8 cellular contexts compared by ENCODE assay signal in the genomic region with DNA sequence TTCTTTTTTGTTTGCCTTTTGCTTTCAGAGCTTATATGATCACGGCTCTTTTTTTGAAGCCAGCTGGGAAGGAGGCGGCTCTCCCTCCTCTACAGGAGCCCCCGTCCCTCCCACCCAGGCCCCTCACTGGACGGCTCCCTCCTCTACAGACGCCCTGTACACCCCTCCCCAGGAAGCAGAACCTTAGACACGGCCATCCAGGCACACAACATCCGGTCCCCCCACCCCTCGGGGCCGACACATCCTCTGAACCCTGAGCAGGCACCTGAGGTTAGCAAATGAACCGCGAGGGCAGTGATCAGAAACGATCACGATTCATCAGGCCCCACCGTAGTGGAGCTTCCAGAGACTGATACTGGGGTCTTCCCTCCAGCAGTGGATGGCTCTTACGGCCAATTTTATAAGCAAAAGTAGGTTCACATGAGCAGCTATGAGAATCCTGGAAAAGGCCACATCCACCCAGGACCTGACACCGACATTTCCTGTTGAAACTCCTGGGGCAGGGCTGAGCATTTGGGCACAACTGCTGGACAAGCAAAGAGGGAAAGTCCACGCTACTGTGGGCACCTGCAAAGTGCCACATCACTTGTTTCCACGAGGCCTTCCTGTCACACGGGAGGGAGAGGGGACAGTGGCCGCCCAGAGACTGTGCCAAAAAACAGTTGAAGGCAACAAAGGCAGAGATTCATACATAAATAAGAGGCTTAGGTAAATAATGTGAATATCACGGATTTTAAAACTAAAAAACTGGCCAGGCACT.
A peak's percentile ranks its signal among the peaks of the same experiment; 100 is the strongest.
DNase-seq lines count a peak whose midpoint lies in the region; ATAC-seq and TF ChIP-seq lines count a peak whose summit lies in the region.

No MANE protein-coding gene starts in this region.

- H3K27me3 ChIP-seq in osteoblast (ENCODE audit: insufficient read depth, low read length), result no peaks in the 10 kb centered on the region

- TF ChIP-seq POLR2A in GM19099 (IDR thresholded peaks at IDR 0.05; ENCODE audit: extremely low read depth, insufficient read length, low read depth), result peak; percentile 35

- H3K9me3 ChIP-seq in osteoblast (ENCODE audit: low read depth, low read length), result no peaks in the 10 kb centered on the region

- peak overlapping the region; percentile 44 for H3K4me2 ChIP-seq in osteoblast (ENCODE audit: insufficient read depth, low read length)

- peak; percentile 80 for ATAC-seq in HG03432 (IDR thresholded peaks at IDR 0.05; ENCODE audit: unreplicated experiment)

- peak overlapping the region; percentile 63 for H2AFZ ChIP-seq in osteoblast (ENCODE audit: low read length)

- POLR2A ChIA-PET in HEK293T (lab: Yijun Ruan, JAX), result no interaction called here

- peak; percentile 68 for DNase-seq in activated T-cell treated with anti-CD3 and anti-CD28 coated beads for 24 hours (ENCODE audit: low read depth)
- no peak for DNase-seq in osteoblast (ENCODE audit: insufficient read length, low spot score, missing footprints)
- DNase-seq in SHP77 (lab: John Stamatoyannopoulos, UW), result no peak
- no peak for DNase-seq in RPMI8226
- no peak for DNase-seq in 8988T
- DNase-seq in HEK293T (ENCODE audit: extremely low spot score), result no peak

- H3K27ac ChIP-seq in osteoblast (ENCODE audit: low read depth, low read length), result no peak overlapping the region

- CTCF ChIA-PET in HEK293T (lab: Yijun Ruan, JAX), result no interaction called here

- no peaks in the 10 kb centered on the region for H3K36me3 ChIP-seq in osteoblast (ENCODE audit: insufficient read depth, low read length)

- no peaks in the 10 kb centered on the region for H4K20me1 ChIP-seq in osteoblast (ENCODE audit: insufficient read depth, low read length)

- H3K4me3 ChIP-seq in osteoblast (ENCODE audit: insufficient read depth, low read length), result peak overlapping the region; percentile 20

- H3K79me2 ChIP-seq in osteoblast (ENCODE audit: insufficient read depth, low read length), result no peaks in the 10 kb centered on the region

- TF ChIP-seq CTCF in osteoblast (IDR thresholded peaks at IDR 0.05; ENCODE audit: extremely low read depth, low read depth, low read length), result no peak

- H3K4me1 ChIP-seq in osteoblast (ENCODE audit: insufficient read depth, low read length), result peaks cover 16% of the 10 kb centered on the region

TF ChIP-seq in HEK293T, 16 proteins besides CTCF, POLR2A, EP300 and RAD21:
- TF ChIP-seq FOXK2 (IDR thresholded peaks at IDR 0.05) (no peak), ZNF384 (IDR thresholded peaks at IDR 0.05) (no peak), LEF1 (IDR thresholded peaks at IDR 0.05; ENCODE audit: borderline replicate concordance) (no peak), ELF4 (IDR thresholded peaks at IDR 0.05) (no peak), TARDBP (IDR thresholded peaks at IDR 0.05) (no peak), CTBP1 (IDR thresholded peaks at IDR 0.05; ENCODE audit: borderline replicate concordance) (no peak), SUZ12 (IDR thresholded peaks at IDR 0.05) (no peak), SP1 (IDR thresholded peaks at IDR 0.05) (no peak), L3MBTL2 (conservative IDR thresholded peaks at IDR 0.05) (no peak), NFRKB (IDR thresholded peaks at IDR 0.05) (no peak), FOXA1 (IDR thresholded peaks at IDR 0.05) (no peak), ARNT (IDR thresholded peaks at IDR 0.05) (no peak), BHLHE40 (IDR thresholded peaks at IDR 0.05; ENCODE audit: borderline replicate concordance) (no peak), FOXM1 (IDR thresholded peaks at IDR 0.05; ENCODE audit: borderline replicate concordance) (no peak)
- TF ChIP-seq, protein P1, sequence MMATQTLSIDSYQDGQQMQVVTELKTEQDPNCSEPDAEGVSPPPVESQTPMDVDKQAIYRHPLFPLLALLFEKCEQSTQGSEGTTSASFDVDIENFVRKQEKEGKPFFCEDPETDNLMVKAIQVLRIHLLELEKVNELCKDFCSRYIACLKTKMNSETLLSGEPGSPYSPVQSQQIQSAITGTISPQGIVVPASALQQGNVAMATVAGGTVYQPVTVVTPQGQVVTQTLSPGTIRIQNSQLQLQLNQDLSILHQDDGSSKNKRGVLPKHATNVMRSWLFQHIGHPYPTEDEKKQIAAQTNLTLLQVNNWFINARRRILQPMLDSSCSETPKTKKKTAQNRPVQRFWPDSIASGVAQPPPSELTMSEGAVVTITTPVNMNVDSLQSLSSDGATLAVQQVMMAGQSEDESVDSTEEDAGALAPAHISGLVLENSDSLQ (IDR thresholded peaks at IDR 0.05), result no peak
